ENCODE assay signal across 12 cellular contexts in the genomic region with DNA sequence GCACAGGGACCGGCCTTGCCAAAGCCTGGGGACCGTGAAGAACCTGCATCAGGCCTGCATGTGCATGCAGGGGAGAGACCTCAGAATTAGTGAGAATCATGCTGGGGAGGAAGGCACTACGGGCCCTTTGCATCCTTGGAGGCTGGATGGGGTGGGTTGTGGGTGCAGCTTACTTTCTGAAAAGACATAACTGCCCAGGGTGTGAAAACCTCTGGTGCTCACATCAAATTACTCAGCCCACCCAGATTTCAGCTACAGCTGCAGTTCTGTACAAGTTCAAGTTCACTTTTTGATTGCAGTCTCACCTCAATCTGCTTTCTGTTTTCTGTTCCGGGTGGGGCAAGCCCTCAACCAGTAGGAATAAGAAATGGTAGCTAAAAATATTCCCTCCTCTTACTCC.
DNase-seq lines count a peak whose midpoint lies in the region; ATAC-seq and TF ChIP-seq lines count a peak whose summit lies in the region.
"Had no signal": no experiment of that assay in that cellular context is flagged by ENCODE, and none has a peak within 500 bp of the region (broad histone marks: within the 10 kb centered on the region; RNA-seq: fewer than 3 reads in every experiment).

No MANE protein-coding gene starts in this region.

- H3K9me3 ChIP-seq in CD8-positive, alpha-beta memory T cell (ENCODE audit: low read length) = no peaks in the 10 kb centered on the region
- H3K9me3 ChIP-seq in OCI-LY3 (ENCODE audit: insufficient read depth, low read length) (no peaks in the 10 kb centered on the region), right atrium auricular region (no peaks in the 10 kb centered on the region)
- H3K9me3 ChIP-seq: Caco-2, HAP-1 had no signal

- H3K27ac Mint-ChIP-seq in CD8-positive, alpha-beta memory T cell = peak overlapping the region in 4 of 8 donors; percentile 30 to 78 (median 62)
- no peak overlapping the region for H3K27ac Mint-ChIP-seq in immature natural killer cell
- H3K27ac Mint-ChIP-seq: B cell had no signal

- no peaks in the 10 kb centered on the region for H4K20me1 ChIP-seq in OCI-LY3 (ENCODE audit: insufficient read depth, low read length)
- H4K20me1 ChIP-seq: BLaER1 treated with 17β-estradiol and CSF1 and Interleukin-3, amounts not matched to agents 10 nM and 100 nM had no signal

- H3K9ac ChIP-seq in OCI-LY3 (ENCODE audit: low read length) = no peak overlapping the region
- H3K9ac ChIP-seq: BLaER1 treated with 17β-estradiol and CSF1 and Interleukin-3, amounts not matched to agents 10 nM and 100 nM; GM23248 had no signal

- no peaks in the 10 kb centered on the region for H3K36me3 ChIP-seq in CD8-positive, alpha-beta memory T cell (ENCODE audit: insufficient read depth, low read length)
- H3K36me3 ChIP-seq in OCI-LY3 (replicated peaks; ENCODE audit: low read depth, low read length) (no peaks in the 10 kb centered on the region), right atrium auricular region (no peaks in the 10 kb centered on the region)
- H3K36me3 ChIP-seq: BLaER1 treated with 17β-estradiol and CSF1 and Interleukin-3, amounts not matched to agents 10 nM and 100 nM; HAP-1 had no signal

- H3K4me3 Mint-ChIP-seq in CD8-positive, alpha-beta memory T cell = peak overlapping the region in 4 of 7 donors; percentile 2 to 75 (median 53)
- H3K4me3 Mint-ChIP-seq in immature natural killer cell = peak overlapping the region in 1 of 5 donors; percentile 50
- H3K4me3 Mint-ChIP-seq: B cell had no signal

- peaks cover 0 to 4% (median 0%) of the 10 kb centered on the region in 3 donors for H3K36me3 Mint-ChIP-seq in CD8-positive, alpha-beta memory T cell
- H3K36me3 Mint-ChIP-seq in immature natural killer cell = no peaks in the 10 kb centered on the region

- no peaks in the 10 kb centered on the region for H3K27me3 Mint-ChIP-seq in CD8-positive, alpha-beta memory T cell
- H3K27me3 Mint-ChIP-seq in immature natural killer cell (ENCODE audit: low read depth in 3 of 3) = peaks cover 0 to 2% (median 2%) of the 10 kb centered on the region in 3 donors

- 0 out of 2 replicates have a peak overlapping the region, but pooled peaks have one; percentile 17 for H3K4me2 ChIP-seq in OCI-LY3 (ENCODE audit: low read length)
- H3K4me2 ChIP-seq: BLaER1 treated with 17β-estradiol and CSF1 and Interleukin-3, amounts not matched to agents 10 nM and 100 nM had no signal

- peak in 1 of 5 donors; percentile 11 for DNase-seq in CD8-positive, alpha-beta memory T cell
- DNase-seq in immature natural killer cell (peak; percentile 54 to 71 (median 65)), posterior vena cava (ENCODE audit: low spot score) (peak; percentile 26), right atrium auricular region (ENCODE audit: low spot score) (no peak)
- no peak for DNase-seq in stimulated activated CD4-positive, alpha-beta T cell treated with anti-CD3 and anti-CD28 coated beads, Interleukin-1b, Interleukin-23, amount 100 ng/mL, for 48 hours
- DNase-seq: Caco-2, GM23248 had no signal

- H3K27me3 ChIP-seq in CD8-positive, alpha-beta memory T cell (ENCODE audit: insufficient read depth, low read length, poor library complexity, severe bottlenecking) = no peaks in the 10 kb centered on the region
- peaks cover 8% of the 10 kb centered on the region; the same call in 1 of the 2 replicates for H3K27me3 ChIP-seq in OCI-LY3 (ENCODE audit: low read depth, low read length)
- H3K27me3 ChIP-seq in right atrium auricular region = no peaks in the 10 kb centered on the region
- H3K27me3 ChIP-seq: BLaER1 treated with 17β-estradiol and CSF1 and Interleukin-3, amounts not matched to agents 10 nM and 100 nM had no signal

- H3K4me1 ChIP-seq in CD8-positive, alpha-beta memory T cell (ENCODE audit: insufficient read depth, low read length) = no peaks in the 10 kb centered on the region
- H3K4me1 ChIP-seq in OCI-LY3 (ENCODE audit: low read length) (peaks cover 25% of the 10 kb centered on the region), right atrium auricular region (no peaks in the 10 kb centered on the region)
- H3K4me1 ChIP-seq: BLaER1 treated with 17β-estradiol and CSF1 and Interleukin-3, amounts not matched to agents 10 nM and 100 nM; Caco-2; HAP-1 had no signal

- H2AFZ ChIP-seq in OCI-LY3 (ENCODE audit: low read depth, low read length) = no peak overlapping the region
- H2AFZ ChIP-seq: GM23248 had no signal

- no peak for TF ChIP-seq CTCF in OCI-LY3 (IDR thresholded peaks at IDR 0.05; ENCODE audit: low read depth, low read length)
- no peak for TF ChIP-seq CTCF in right atrium auricular region (IDR thresholded peaks at IDR 0.05)

- peaks cover 0 to 1% (median 0%) of the 10 kb centered on the region in 3 donors for H3K4me1 Mint-ChIP-seq in CD8-positive, alpha-beta memory T cell
- H3K4me1 Mint-ChIP-seq in immature natural killer cell = peaks cover 7 to 12% of the 10 kb centered on the region in 2 donors
- H3K4me1 Mint-ChIP-seq: B cell had no signal

- H3K27ac ChIP-seq in CD8-positive, alpha-beta memory T cell (ENCODE audit: low read depth, low read length) = no peak overlapping the region
- H3K27ac ChIP-seq in OCI-LY3 (ENCODE audit: low read length) (no peak overlapping the region), right atrium auricular region (no peak overlapping the region)
- H3K27ac ChIP-seq: BLaER1 treated with 17β-estradiol and CSF1 and Interleukin-3, amounts not matched to agents 10 nM and 100 nM; GM23248 had no signal

- intact Hi-C loops in posterior vena cava (cut with DNase I) = no loop called here

- no peak for ATAC-seq in HG03565 (IDR thresholded peaks at IDR 0.05; ENCODE audit: unreplicated experiment)

- no peaks in the 10 kb centered on the region for H3K9me3 Mint-ChIP-seq in CD8-positive, alpha-beta memory T cell
- H3K9me3 Mint-ChIP-seq in immature natural killer cell = peaks cover 0 to 3% (median 0%) of the 10 kb centered on the region in 6 donors

- H3K79me2 ChIP-seq in OCI-LY3 (ENCODE audit: low read length) = no peaks in the 10 kb centered on the region

- POLR2A ChIA-PET in CD8-positive, alpha-beta memory T cell (lab: Charles Lee) = no interaction called here

- CTCF ChIA-PET in CD8-positive, alpha-beta memory T cell (lab: Charles Lee) = no interaction called here

- H3K4me3 ChIP-seq in CD8-positive, alpha-beta memory T cell (ENCODE audit: low read length) = no peak overlapping the region
- H3K4me3 ChIP-seq in OCI-LY3 (ENCODE audit: low read length) = no peak overlapping the region
- H3K4me3 ChIP-seq in right atrium auricular region = no peak overlapping the region
- H3K4me3 ChIP-seq: BLaER1 treated with 17β-estradiol and CSF1 and Interleukin-3, amounts not matched to agents 10 nM and 100 nM; GM23248; HAP-1 had no signal

Comparison
In these comparisons a context has a peak if more than half of its experiments do, and no peak if none do; other contexts are left out.
1. DNase-seq: peak in immature natural killer cell (3 of 3) and posterior vena cava (single experiment); none in right atrium auricular region (single experiment) and stimulated activated CD4-positive, alpha-beta T cell treated with anti-CD3 and anti-CD28 coated beads, Interleukin-1b, Interleukin-23, amount 100 ng/mL, for 48 hours (single experiment).